In genomic region chr19:16830679-16831078, GRCh38 we compare ENCODE assay signal across 9 cellular contexts. TPM values are rescaled to one million over a fixed set of nuclear protein-coding genes. Genes with fewer than 3 reads are reported as not detected.
DNase-seq lines count a peak whose midpoint lies in the region; ATAC-seq and TF ChIP-seq lines count a peak whose summit lies in the region.
"Had no signal": no experiment of that assay in that cellular context is flagged by ENCODE, and none has a peak within 500 bp of the region (broad histone marks: within the 10 kb centered on the region; RNA-seq: fewer than 3 reads in every experiment).

No MANE protein-coding gene starts in this region.

- H3K27ac Mint-ChIP-seq in Caco-2 (ENCODE audit: unreplicated experiment) (no peak overlapping the region), nephron progenitor cell (no peak overlapping the region)

- no TSS peak for BruUV-seq in Caco-2 (replicated peaks; lab: Mats Ljungman, UMichigan)

- no peaks in the 10 kb centered on the region for H3K9me3 Mint-ChIP-seq in Caco-2 (ENCODE audit: unreplicated experiment)
- peaks cover 10% of the 10 kb centered on the region for H3K9me3 Mint-ChIP-seq in nephron progenitor cell

- DNase-seq in Caco-2 (no peak), coronary artery (ENCODE audit: low spot score) (no peak), nephron progenitor cell (no peak), Right ventricle myocardium inferior (ENCODE audit: missing footprints) (no peak), SJCRH30 (no peak), GM13977 (ENCODE audit: low spot score) (no peak)

- no peak overlapping the region for H3K27ac ChIP-seq in OCI-LY1 (ENCODE audit: low read depth, low read length, poor library complexity, severe bottlenecking)
- H3K27ac ChIP-seq in coronary artery: no peak overlapping the region
- no peak overlapping the region for H3K27ac ChIP-seq in SJCRH30

- no peaks in the 10 kb centered on the region for H3K79me2 ChIP-seq in OCI-LY1 (ENCODE audit: insufficient read depth, low read length)

- POLR2A ChIA-PET in Caco-2 (lab: Charles Lee): no interaction called here

- no peak overlapping the region for H3K4me3 ChIP-seq in Caco-2 (ENCODE audit: low read depth, low read length)
- H3K4me3 ChIP-seq in OCI-LY1 (ENCODE audit: low read depth, low read length, poor library complexity, severe bottlenecking): peak overlapping the region; percentile 81
- peak overlapping the region; percentile 98 for H3K4me3 ChIP-seq in coronary artery
- H3K4me3 ChIP-seq in SJCRH30: no peak overlapping the region

- H3K27me3 Mint-ChIP-seq in Caco-2 (ENCODE audit: insufficient read depth, unreplicated experiment): no peaks in the 10 kb centered on the region
- H3K27me3 Mint-ChIP-seq in nephron progenitor cell (ENCODE audit: low read depth, poor library complexity): peaks cover 11% of the 10 kb centered on the region

- H3K4me3 Mint-ChIP-seq in Caco-2 (ENCODE audit: unreplicated experiment) (peak overlapping the region; percentile 78), nephron progenitor cell (peak overlapping the region; percentile 90)

- H3K4me1 ChIP-seq in Caco-2 (no peaks in the 10 kb centered on the region; the same call in 1 of the 2 replicates), OCI-LY1 (ENCODE audit: insufficient read depth, low read length, severe bottlenecking) (peaks cover 32% of the 10 kb centered on the region), SJCRH30 (peaks cover 5% of the 10 kb centered on the region)

- ATAC-seq in HG02870 (IDR thresholded peaks at IDR 0.05; ENCODE audit: unreplicated experiment) (no peak), Right ventricle myocardium inferior (no peak)

- peak overlapping the region; percentile 74; the same call in 1 of the 2 replicates for H3K4me2 ChIP-seq in OCI-LY1 (ENCODE audit: low read length)

- H3K36me3 ChIP-seq in Caco-2 (ENCODE audit: control insufficient read depth, insufficient read depth, low read length): peaks cover 2% of the 10 kb centered on the region
- H3K36me3 ChIP-seq in OCI-LY1 (ENCODE audit: insufficient read depth, low read length): peaks cover 24% of the 10 kb centered on the region
- peaks cover 38% of the 10 kb centered on the region for H3K36me3 ChIP-seq in SJCRH30

- no peak overlapping the region for H2AFZ ChIP-seq in OCI-LY1 (ENCODE audit: low read length)

- in situ Hi-C loops in GM13977 (cut with MboI; ENCODE audit: low pct_unique_long_range_greater_than_20kb, low sequenced_read_pairs, unreplicated experiment): no loop called here

- H4K20me1 ChIP-seq in OCI-LY1 (ENCODE audit: insufficient read depth, low read length): no peaks in the 10 kb centered on the region

- TF ChIP-seq CTCF in Caco-2 (IDR thresholded peaks at IDR 0.05; ENCODE audit: insufficient read depth in 1 of 2, low read depth in 1 of 2, low read length in 1 of 2, severe bottlenecking in 1 of 2, unreplicated experiment in 1 of 2) (no peak), OCI-LY1 (IDR thresholded peaks at IDR 0.05; ENCODE audit: low read length) (no peak), coronary artery (IDR thresholded peaks at IDR 0.05) (no peak), nephron progenitor cell (IDR thresholded peaks at IDR 0.05) (no peak), GM13977 (IDR thresholded peaks at IDR 0.05; ENCODE audit: extremely low read depth, insufficient read depth, missing control alignments) (no peak)

- no peaks in the 10 kb centered on the region for H3K9me2 ChIP-seq in OCI-LY1 (ENCODE audit: low read depth, low read length)

- intact Hi-C loops in Caco-2 (cut with micrococcal nuclease; ENCODE audit: unreplicated experiment) (no loop called here), Right ventricle myocardium inferior (cut with DNase I) (no loop called here)

- H3F3A ChIP-seq in OCI-LY1 (ENCODE audit: insufficient read depth, low read length): no peaks in the 10 kb centered on the region

- CTCF ChIA-PET in Caco-2 (lab: Charles Lee): no interaction called here

- no peaks in the 10 kb centered on the region for H3K9me3 ChIP-seq in Caco-2
- no peaks in the 10 kb centered on the region for H3K9me3 ChIP-seq in OCI-LY1 (ENCODE audit: low read length)
- H3K9me3 ChIP-seq in SJCRH30 (replicated peaks): no peaks in the 10 kb centered on the region

- H3K36me3 Mint-ChIP-seq in Caco-2 (ENCODE audit: insufficient read depth, unreplicated experiment) (peaks cover 43% of the 10 kb centered on the region), nephron progenitor cell (ENCODE audit: low read depth) (peaks cover 34% of the 10 kb centered on the region)

- H3K27me3 ChIP-seq in Caco-2 (replicated peaks; ENCODE audit: control insufficient read depth, insufficient read depth, low read length): no peaks in the 10 kb centered on the region
- no peaks in the 10 kb centered on the region for H3K27me3 ChIP-seq in OCI-LY1 (ENCODE audit: insufficient read depth, low read length)
- no peaks in the 10 kb centered on the region for H3K27me3 ChIP-seq in SJCRH30

- H3K4me1 Mint-ChIP-seq in Caco-2 (ENCODE audit: low read depth, unreplicated experiment) (peaks cover 2% of the 10 kb centered on the region), nephron progenitor cell (peaks cover 30% of the 10 kb centered on the region)

- H3K9ac ChIP-seq in OCI-LY1 (ENCODE audit: low read length): no peak overlapping the region

RNA-seq across cellular contexts. Expression of gene SIN3B, which starts 1.5 kb away (rescaled TPM):
- total RNA-seq in Caco-2 (2022): 56.3 and 56.9 TPM in 2 replicates
- total RNA-seq in Right ventricle myocardium inferior: 27.8 TPM
- 35.7 and 36.0 TPM in 2 replicates for total RNA-seq in SJCRH30 (2014; rRNA removed; shearing (Covaris generic))

RNA-seq across cellular contexts. Expression of gene F2RL3, which starts 58.1 kb away (rescaled TPM):
- total RNA-seq in Caco-2 (2022) (not detected in 2 replicates), Right ventricle myocardium inferior (0.27 TPM)
- 0.20 and 0.47 TPM in 2 replicates for total RNA-seq in SJCRH30 (2014; rRNA removed; shearing (Covaris generic))
- total RNA-seq: bronchial epithelial cell had no signal

Comparison
In these comparisons a context has a peak if more than half of its experiments do, and no peak if none do; other contexts are left out.
1. H3K4me3 ChIP-seq: peak in OCI-LY1 (single experiment) and coronary artery (single experiment); none in Caco-2 (single experiment) and SJCRH30 (single experiment).